Comparison of ENCODE assay signal across 19 cellular contexts in genomic region chr11:110200241-110200640, GRCh38.
DNase-seq lines count a peak whose midpoint lies in the region; TF ChIP-seq lines count a peak whose summit lies in the region.
"Had no signal": no experiment of that assay in that cellular context is flagged by ENCODE, and none has a peak within 500 bp of the region (broad histone marks: within the 10 kb centered on the region; RNA-seq: fewer than 3 reads in every experiment).

No MANE protein-coding gene starts in this region.

- WGBS in adrenal gland, 4 donors = 41 to 56% (median 45%) methylated on average over 6 of the region's 6 CpGs
- no CpG with 5 or more reads among the region's 6 CpGs for WGBS in neuronal stem cell (ENCODE audit: extremely low coverage in 2 of 2, insufficient read length in 2 of 2, insufficient replicate concordance in 1 of 2), 2 donors
- WGBS in prostate gland = 80% methylated on average over 6 of the region's 6 CpGs

- no peak overlapping the region for H2AFZ ChIP-seq in neuronal stem cell (ENCODE audit: low read length)

- H3K9ac ChIP-seq in neuronal stem cell (ENCODE audit: low read depth, low read length, poor library complexity) = no peak overlapping the region

- H2BK5ac ChIP-seq in neuronal stem cell (ENCODE audit: low read length) = no peak overlapping the region

- no peak overlapping the region for H2BK12ac ChIP-seq in neuronal stem cell (ENCODE audit: low read length)

- no peak overlapping the region for H3K4me2 ChIP-seq in neuronal stem cell (ENCODE audit: insufficient read depth, low read length, poor library complexity, severe bottlenecking)

- DNase-seq in A172 (ENCODE audit: low spot score) (peak; percentile 16), HT1080 (ENCODE audit: low read depth) (peak; percentile 77), adrenal gland (peak in 1 of 7 donors; percentile 38), fibroblast of mammary gland (ENCODE audit: low read depth) (peak; percentile 79), neuronal stem cell (ENCODE audit: low spot score) (no peak), SKM-1 (lab: John Stamatoyannopoulos, UW; ENCODE audit: unreplicated experiment) (no peak), NCI-H1436 treated with DMSO at 0.1 percent for 48 hours (lab: John Stamatoyannopoulos, UW) (no peak), prostate gland (ENCODE audit: low spot score) (no peak)
- DNase-seq: activated CD4-positive, alpha-beta T cell treated with anti-CD3 and anti-CD28 coated beads, Interleukin-2, amount 50 U/mL, for 48 hours; activated T-cell treated with anti-CD3 and anti-CD28 coated beads, Interleukin-2, amount 50 U/mL, for 72 hours; COR-L47; esophagus squamous epithelium; GDM1; hypothalamus; KG1; left lung; naive B cell; NCI-H1436 had no signal

- H3K9me3 ChIP-seq in adrenal gland (replicated peaks in 1 of 3) = no peaks in the 10 kb centered on the region
- no peaks in the 10 kb centered on the region for H3K9me3 ChIP-seq in neuronal stem cell (replicated peaks in 1 of 2; ENCODE audit: control insufficient read depth in 2 of 2, insufficient read depth in 1 of 2, low read depth in 1 of 2, low read length in 2 of 2)
- H3K9me3 ChIP-seq in prostate gland = no peaks in the 10 kb centered on the region
- H3K9me3 ChIP-seq: esophagus squamous epithelium, left lung, SJSA1 had no signal

- H2AK5ac ChIP-seq in neuronal stem cell (ENCODE audit: low read depth, low read length) = no peak overlapping the region

- no peak overlapping the region for H3K14ac ChIP-seq in neuronal stem cell (ENCODE audit: low read length)

- TF ChIP-seq CTCF in adrenal gland (IDR thresholded peaks at IDR 0.05) (no peak), fibroblast of mammary gland (conservative IDR thresholded peaks at IDR 0.05; ENCODE audit: control insufficient read depth, insufficient read depth, low read depth, low read length) (no peak), prostate gland (IDR thresholded peaks at IDR 0.05) (no peak)

- no peak overlapping the region for H3K23ac ChIP-seq in neuronal stem cell (ENCODE audit: low read depth, low read length, poor library complexity)

- no peak overlapping the region for H3K18ac ChIP-seq in neuronal stem cell (ENCODE audit: low read length)

- H3K4me3 ChIP-seq in adrenal gland (no peak overlapping the region), fibroblast of mammary gland (ENCODE audit: control insufficient read depth, low read depth, low read length) (no peak overlapping the region), neuronal stem cell (ENCODE audit: low read length in 2 of 2) (no peak overlapping the region), prostate gland (no peak overlapping the region)
- H3K4me3 ChIP-seq: esophagus squamous epithelium, left lung, SJSA1 had no signal

- H3K79me1 ChIP-seq in neuronal stem cell (ENCODE audit: low read depth, low read length) = no peaks in the 10 kb centered on the region

- no peak overlapping the region for H4K8ac ChIP-seq in neuronal stem cell (ENCODE audit: low read depth, low read length)

- no peak for TF ChIP-seq POLR2A in adrenal gland (IDR thresholded peaks at IDR 0.05)
- no peak for TF ChIP-seq POLR2A in prostate gland (IDR thresholded peaks at IDR 0.05)

- intact Hi-C loops in adrenal gland (cut with DNase I) = loop anchor here (5.0 to 10.0 kb wide), 4 partner anchors 85 to 232 kb away; no protein-coding TSS in a partner anchor
- intact Hi-C loops in prostate gland (cut with DNase I) = loop anchor here (2.0 to 5.0 kb wide), 2 partner anchors 177 to 232 kb away; no protein-coding TSS in a partner anchor

- H3K27ac ChIP-seq in adrenal gland (peak overlapping the region in 4 of 5 donors; percentile 25 to 57 (median 34)), neuronal stem cell (replicated peaks; ENCODE audit: low read length) (no peak overlapping the region), prostate gland (no peak overlapping the region)
- H3K27ac ChIP-seq: left lung, SJSA1 had no signal

- no peak overlapping the region for H2BK15ac ChIP-seq in neuronal stem cell (ENCODE audit: low read length)

- H2BK120ac ChIP-seq in neuronal stem cell (ENCODE audit: low read depth, low read length) = no peak overlapping the region

- H3K27me3 ChIP-seq in adrenal gland = no peaks in the 10 kb centered on the region
- no peaks in the 10 kb centered on the region for H3K27me3 ChIP-seq in neuronal stem cell (ENCODE audit: control insufficient read depth in 3 of 3, insufficient read depth in 3 of 3, low read depth in 1 of 3, low read length in 3 of 3)
- no peaks in the 10 kb centered on the region for H3K27me3 ChIP-seq in prostate gland (replicated peaks; ENCODE audit: insufficient read depth)
- H3K27me3 ChIP-seq: esophagus squamous epithelium, left lung, SJSA1 had no signal

- H4K91ac ChIP-seq in neuronal stem cell (ENCODE audit: low read depth, low read length, poor library complexity) = no peak overlapping the region

- no peak overlapping the region for H3K4ac ChIP-seq in neuronal stem cell (ENCODE audit: low read length)

- H3K36me3 ChIP-seq in adrenal gland (replicated peaks in 1 of 2) = no peaks in the 10 kb centered on the region
- no peaks in the 10 kb centered on the region for H3K36me3 ChIP-seq in neuronal stem cell (replicated peaks in 1 of 2; ENCODE audit: control insufficient read depth in 2 of 2, insufficient read depth in 2 of 2, low read length in 2 of 2)
- H3K36me3 ChIP-seq in prostate gland = no peaks in the 10 kb centered on the region
- H3K36me3 ChIP-seq: esophagus squamous epithelium, left lung, SJSA1 had no signal

- H3K4me1 ChIP-seq in adrenal gland (replicated peaks in 1 of 2) (peaks cover 13 to 17% of the 10 kb centered on the region in 2 donors), neuronal stem cell (ENCODE audit: control insufficient read depth in 2 of 2, insufficient read depth in 1 of 2, low read depth in 1 of 2, low read length in 2 of 2) (peaks cover 0 to 3% of the 10 kb centered on the region in 2 donors), prostate gland (replicated peaks) (no peaks in the 10 kb centered on the region)

Comparison
In these comparisons a context has a peak if more than half of its experiments do, and no peak if none do; other contexts are left out.
1. DNase-seq: peak in A172 (single experiment), HT1080 (single experiment) and fibroblast of mammary gland (single experiment); none in neuronal stem cell (single experiment), SKM-1 (single experiment), NCI-H1436 treated with DMSO at 0.1 percent for 48 hours (single experiment) and prostate gland (single experiment).
2. H3K27ac ChIP-seq: peak in adrenal gland (4 of 5); none in neuronal stem cell (single experiment) and prostate gland (0 of 2).